In genomic region chr3:176490357-176490756, GRCh38 we compare ENCODE assay signal across 14 cellular contexts.
A peak's percentile ranks its signal among the peaks of the same experiment; 100 is the strongest.
ATAC-seq lines count a peak whose summit lies in the region.
"Had no signal": no experiment of that assay in that cellular context is flagged by ENCODE, and none has a peak within 500 bp of the region (broad histone marks: within the 10 kb centered on the region; RNA-seq: fewer than 3 reads in every experiment).

No MANE protein-coding gene starts in this region.

- ATAC-seq in GM18870 (IDR thresholded peaks at IDR 0.05; ENCODE audit: unreplicated experiment) (peak; percentile 93), GM21786 (IDR thresholded peaks at IDR 0.05; ENCODE audit: unreplicated experiment) (peak; percentile 77), HG03432 (IDR thresholded peaks at IDR 0.05; ENCODE audit: unreplicated experiment) (peak; percentile 71), HG03460 (IDR thresholded peaks at IDR 0.05; ENCODE audit: unreplicated experiment) (no peak), HG02623 (IDR thresholded peaks at IDR 0.05; ENCODE audit: unreplicated experiment) (no peak), HG03135 (IDR thresholded peaks at IDR 0.05; ENCODE audit: unreplicated experiment) (no peak), GM19035 (IDR thresholded peaks at IDR 0.05; ENCODE audit: unreplicated experiment) (no peak)
- ATAC-seq: body of pancreas; esophagus mucosa; left colon; mucosa of descending colon; natural killer cell treated with Interleukin-12 subunit alpha and Interleukin-12 subunit beta and Interleukin-15 and Interleukin-18, amount 100 ng/mL, for 72 hours; Right ventricle myocardium inferior; stimulated activated naive B cell treated with anti-CD40 and anti-IgM and Interleukin-4, amounts not matched to agents 10 μg/mL and 1 μg/mL and 100 μg/mL, for 72 hours had no signal

Comparison
In these comparisons a context has a peak if more than half of its experiments do, and no peak if none do; other contexts are left out.
1. ATAC-seq: peak in GM18870 (single experiment), GM21786 (single experiment) and HG03432 (single experiment); none in HG03460 (single experiment), HG02623 (single experiment), HG03135 (single experiment) and GM19035 (single experiment).